Comparison of ENCODE assay signal across 15 cellular contexts in genomic region chr2:127052068-127052770, GRCh38. TPM values are rescaled to one million over a fixed set of nuclear protein-coding genes. Genes with fewer than 3 reads are reported as not detected.
A peak's percentile ranks its signal among the peaks of the same experiment; 100 is the strongest.
DNase-seq lines count a peak whose midpoint lies in the region; ATAC-seq and TF ChIP-seq lines count a peak whose summit lies in the region.
"Had no signal": no experiment of that assay in that cellular context is flagged by ENCODE, and none has a peak within 500 bp of the region (broad histone marks: within the 10 kb centered on the region; RNA-seq: fewer than 3 reads in every experiment).

No MANE protein-coding gene starts in this region.

- H3K4me3 ChIP-seq in H7 (ENCODE audit: insufficient read depth, low read depth, low read length): no peak overlapping the region
- H3K4me3 ChIP-seq in gastrocnemius medialis: no peak overlapping the region
- H3K4me3 ChIP-seq: hepatocyte, neural progenitor cell, SJSA1 had no signal

- no peaks in the 10 kb centered on the region for H3K9me3 Mint-ChIP-seq in activated CD4-positive, alpha-beta memory T cell treated with anti-CD3 and anti-CD28 coated beads for 36 hours
- H3K9me3 Mint-ChIP-seq: neural progenitor cell had no signal

- H3K4me3 Mint-ChIP-seq in activated CD4-positive, alpha-beta memory T cell treated with anti-CD3 and anti-CD28 coated beads for 36 hours: no peak overlapping the region
- H3K4me3 Mint-ChIP-seq: neural progenitor cell had no signal

- H3K27ac Mint-ChIP-seq in activated CD4-positive, alpha-beta memory T cell treated with anti-CD3 and anti-CD28 coated beads for 36 hours: no peak overlapping the region

- peaks cover 7% of the 10 kb centered on the region for H3K36me3 Mint-ChIP-seq in activated CD4-positive, alpha-beta memory T cell treated with anti-CD3 and anti-CD28 coated beads for 36 hours
- H3K36me3 Mint-ChIP-seq: neural progenitor cell had no signal

- DNase-seq in activated T-cell treated with anti-CD3 and anti-CD28 coated beads, Interleukin-2, amount 50 U/mL, for 1 hour: peak; percentile 18
- no peak for DNase-seq in activated T-cell treated with anti-CD3 and anti-CD28 coated beads, Interleukin-2, amount 50 U/mL, for 48 hours
- peak; percentile 55 for DNase-seq in H7
- DNase-seq in gastrocnemius medialis: peak in 1 of 2 donors; percentile 85
- DNase-seq in activated CD4-positive, alpha-beta memory T cell treated with anti-CD3 and anti-CD28 coated beads for 36 hours: no peak
- no peak for DNase-seq in NCI-H2196 (lab: John Stamatoyannopoulos, UW; ENCODE audit: unreplicated experiment)
- DNase-seq: cortex of kidney, NCI-H187, trophoblast cell had no signal

- peak in 1 of 2 donors; percentile 11 for TF ChIP-seq POLR2A in gastrocnemius medialis (IDR thresholded peaks at IDR 0.05)

- H3K4me1 ChIP-seq in gastrocnemius medialis: peaks cover 51 to 70% of the 10 kb centered on the region in 2 donors
- H3K4me1 ChIP-seq: neural progenitor cell, SJSA1 had no signal

- POLR2A ChIA-PET in activated CD4-positive, alpha-beta memory T cell treated with anti-CD3 and anti-CD28 coated beads for 36 hours (lab: Charles Lee): no interaction called here

- no peaks in the 10 kb centered on the region for H3K36me3 ChIP-seq in H7 (replicated peaks; ENCODE audit: control insufficient read depth, insufficient read depth, low read length)
- H3K36me3 ChIP-seq in gastrocnemius medialis: peaks cover 0 to 25% of the 10 kb centered on the region in 2 donors
- H3K36me3 ChIP-seq: neural progenitor cell had no signal

- no peaks in the 10 kb centered on the region for H3K27me3 Mint-ChIP-seq in activated CD4-positive, alpha-beta memory T cell treated with anti-CD3 and anti-CD28 coated beads for 36 hours

- TF ChIP-seq CTCF in gastrocnemius medialis (IDR thresholded peaks at IDR 0.05 in 4 of 5, conservative IDR thresholded peaks at IDR 0.05 in 1 of 5): no peak

- in situ Hi-C loops in gastrocnemius medialis (cut with MboI; ENCODE audit: low sequenced_read_pairs in 4 of 4): loop anchor here in 1 of 4 donors (25.0 kb wide), 1 partner anchor 460 kb away; no protein-coding TSS in a partner anchor

- H3K4me1 Mint-ChIP-seq in activated CD4-positive, alpha-beta memory T cell treated with anti-CD3 and anti-CD28 coated beads for 36 hours (ENCODE audit: low read depth): peaks cover 2% of the 10 kb centered on the region

- intact Hi-C loops in gastrocnemius medialis (cut with DNase I; ENCODE audit: low total_unique reads): no loop called here
- intact Hi-C loops in activated CD4-positive, alpha-beta memory T cell treated with anti-CD3 and anti-CD28 coated beads for 36 hours (cut with micrococcal nuclease): no loop called here

- no peaks in the 10 kb centered on the region for H3K9me3 ChIP-seq in gastrocnemius medialis
- H3K9me3 ChIP-seq: SJSA1 had no signal

- CTCF ChIA-PET in activated CD4-positive, alpha-beta memory T cell treated with anti-CD3 and anti-CD28 coated beads for 36 hours (lab: Charles Lee): interaction anchor here (0.8 to 1.2 kb wide), 2 partner anchors 25 to 80 kb away, joined by 3 read pairs; no protein-coding TSS in a partner anchor

- H3K27me3 ChIP-seq in H7 (ENCODE audit: control insufficient read depth, insufficient read depth, low read length) (no peaks in the 10 kb centered on the region), layer of hippocampus (ENCODE audit: control insufficient read depth, insufficient read depth, low read length) (no peaks in the 10 kb centered on the region), gastrocnemius medialis (no peaks in the 10 kb centered on the region)
- H3K27me3 ChIP-seq: hepatocyte, neural progenitor cell, SJSA1 had no signal

- peak; percentile 21 to 35 for ATAC-seq in gastrocnemius medialis
- no peak for ATAC-seq in GM18502 (IDR thresholded peaks at IDR 0.05; ENCODE audit: poor library complexity, unreplicated experiment)
- ATAC-seq: esophagus mucosa had no signal

- H3K27ac ChIP-seq in layer of hippocampus (ENCODE audit: low read depth, low read length): peak overlapping the region; percentile 89
- H3K27ac ChIP-seq in gastrocnemius medialis: peak overlapping the region; percentile 97 to 100 (median 100)
- H3K27ac ChIP-seq: hepatocyte, neural progenitor cell, SJSA1 had no signal

RNA-seq across cellular contexts. Expression of gene BIN1, which starts 54.7 kb away (rescaled TPM):
- total RNA-seq in H7 (2014; rRNA removed; shearing (Covaris generic)): 26.0 and 31.6 TPM in 2 replicates
- 1,000 to 10,000 TPM; 1,150 to 2,167 (median 1,736) TPM for total RNA-seq in gastrocnemius medialis
- total RNA-seq in activated CD4-positive, alpha-beta memory T cell treated with anti-CD3 and anti-CD28 coated beads for 36 hours: 10 to 100 TPM; 55.4 to 58.2 TPM

Comparison
In these comparisons a context has a peak if more than half of its experiments do, and no peak if none do; other contexts are left out.
1. DNase-seq: peak in activated T-cell treated with anti-CD3 and anti-CD28 coated beads, Interleukin-2, amount 50 U/mL, for 1 hour (single experiment) and H7 (single experiment); none in activated T-cell treated with anti-CD3 and anti-CD28 coated beads, Interleukin-2, amount 50 U/mL, for 48 hours (0 of 2), activated CD4-positive, alpha-beta memory T cell treated with anti-CD3 and anti-CD28 coated beads for 36 hours (single experiment) and NCI-H2196 (single experiment).
2. RNA of gene BIN1, which starts 54.7 kb away (total RNA-seq): 1,150 to 2,167 TPM in gastrocnemius medialis; 55.4 to 58.2 TPM in activated CD4-positive, alpha-beta memory T cell treated with anti-CD3 and anti-CD28 coated beads for 36 hours and 26.0 to 31.6 TPM in H7; every median in the first group is over 10 times any median in the second.